ENCODE assay signal across 10 cellular contexts in the genomic region with DNA sequence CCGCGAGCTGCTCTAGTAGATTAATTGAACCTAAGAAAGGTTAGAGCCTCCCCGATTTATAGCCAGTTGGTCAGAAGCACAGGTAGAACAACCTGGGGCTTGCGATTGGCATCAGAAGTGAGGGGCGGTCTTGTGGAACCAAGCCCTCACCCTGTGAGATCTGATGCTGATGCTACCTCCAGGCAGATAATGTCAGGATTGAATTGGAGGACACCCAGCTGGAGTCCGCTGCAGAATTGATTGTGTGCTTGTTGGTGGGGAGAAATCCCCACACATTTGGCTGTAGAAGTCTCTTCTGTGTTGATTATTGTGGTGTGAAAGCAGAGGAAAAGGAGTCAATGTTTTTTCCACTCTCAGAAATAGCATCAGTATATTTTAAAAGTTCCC. TPM values are rescaled to one million over a fixed set of nuclear protein-coding genes. Genes with fewer than 3 reads are reported as not detected.
A peak's percentile ranks its signal among the peaks of the same experiment; 100 is the strongest.
DNase-seq lines count a peak whose midpoint lies in the region; ATAC-seq and TF ChIP-seq lines count a peak whose summit lies in the region.
"Had no signal": no experiment of that assay in that cellular context is flagged by ENCODE, and none has a peak within 500 bp of the region (broad histone marks: within the 10 kb centered on the region; RNA-seq: fewer than 3 reads in every experiment).

No MANE protein-coding gene starts in this region.

- peaks cover 18% of the 10 kb centered on the region for H3K4me1 Mint-ChIP-seq in GM23338
- H3K4me1 Mint-ChIP-seq in activated T-helper 1 cell treated with anti-CD3 and anti-CD28 coated beads, Interleukin-12 subunit alpha, Interleukin-12 subunit beta, Interleukin-2, Interleukin-4 antibody, amounts not matched to agents 30 ng/mL and 10 ng/mL and 1 ng/mL, durations not matched to agents 14 hours and 24 hours and 36 hours (ENCODE audit: low read depth): peaks cover 28% of the 10 kb centered on the region

- peak overlapping the region; percentile 44 for H3K4me2 ChIP-seq in GM23338

- ATAC-seq in GM23338: peak; percentile 72
- no peak for ATAC-seq in GM18909 (IDR thresholded peaks at IDR 0.05; ENCODE audit: poor library complexity, unreplicated experiment)

- no peak for DNase-seq in GM23338 (ENCODE audit: low spot score)
- DNase-seq in activated T-helper 1 cell treated with anti-CD3 and anti-CD28 coated beads, Interleukin-12 subunit alpha, Interleukin-12 subunit beta, Interleukin-2, Interleukin-4 antibody, amounts not matched to agents 30 ng/mL and 10 ng/mL and 1 ng/mL, durations not matched to agents 14 hours and 24 hours and 36 hours (ENCODE audit: low spot score): no peak
- DNase-seq in islet precursor cell: peak; percentile 32
- no peak for DNase-seq in dedifferentiated amniotic fluid mesenchymal stem cell (ENCODE audit: extremely low spot score)
- DNase-seq in KBM-7: no peak
- DNase-seq in epidermal melanocyte (ENCODE audit: insufficient read length, low spot score): no peak
- DNase-seq: activated gamma-delta T cell treated with Interleukin-2 at 50 U/mL for 16 hours, NCI-H187 had no signal

- H3K27ac Mint-ChIP-seq in GM23338: peak overlapping the region; percentile 79
- peak overlapping the region; percentile 49 for H3K27ac Mint-ChIP-seq in activated T-helper 1 cell treated with anti-CD3 and anti-CD28 coated beads, Interleukin-12 subunit alpha, Interleukin-12 subunit beta, Interleukin-2, Interleukin-4 antibody, amounts not matched to agents 30 ng/mL and 10 ng/mL and 1 ng/mL, durations not matched to agents 14 hours and 24 hours and 36 hours

- intact Hi-C loops in activated T-helper 1 cell treated with anti-CD3 and anti-CD28 coated beads, Interleukin-12 subunit alpha, Interleukin-12 subunit beta, Interleukin-2, Interleukin-4 antibody, amounts not matched to agents 30 ng/mL and 10 ng/mL and 1 ng/mL, durations not matched to agents 14 hours and 24 hours and 36 hours (cut with micrococcal nuclease): no loop called here

- no peak overlapping the region for H2AFZ ChIP-seq in GM23338

- peaks cover 9% of the 10 kb centered on the region for H3K4me1 ChIP-seq in GM23338 (ENCODE audit: insufficient read depth)

- peaks cover 22% of the 10 kb centered on the region for H4K20me1 ChIP-seq in GM23338 (replicated peaks; ENCODE audit: insufficient read depth)

- peaks cover 5% of the 10 kb centered on the region; the same call in 1 of the 2 replicates for H3K9me2 ChIP-seq in GM23338 (ENCODE audit: insufficient read depth)

- no peak overlapping the region for H3K4me3 Mint-ChIP-seq in GM23338
- H3K4me3 Mint-ChIP-seq in activated T-helper 1 cell treated with anti-CD3 and anti-CD28 coated beads, Interleukin-12 subunit alpha, Interleukin-12 subunit beta, Interleukin-2, Interleukin-4 antibody, amounts not matched to agents 30 ng/mL and 10 ng/mL and 1 ng/mL, durations not matched to agents 14 hours and 24 hours and 36 hours: no peak overlapping the region

- H3K27me3 Mint-ChIP-seq in GM23338 (ENCODE audit: insufficient read depth, low read depth, poor library complexity): peaks cover 2% of the 10 kb centered on the region
- no peaks in the 10 kb centered on the region for H3K27me3 Mint-ChIP-seq in activated T-helper 1 cell treated with anti-CD3 and anti-CD28 coated beads, Interleukin-12 subunit alpha, Interleukin-12 subunit beta, Interleukin-2, Interleukin-4 antibody, amounts not matched to agents 30 ng/mL and 10 ng/mL and 1 ng/mL, durations not matched to agents 14 hours and 24 hours and 36 hours (ENCODE audit: insufficient read depth)

- H3K4me3 ChIP-seq in GM23338 (no peak overlapping the region), skin epidermis (no peak overlapping the region)

- no peaks in the 10 kb centered on the region for H3K9me3 Mint-ChIP-seq in GM23338
- H3K9me3 Mint-ChIP-seq in activated T-helper 1 cell treated with anti-CD3 and anti-CD28 coated beads, Interleukin-12 subunit alpha, Interleukin-12 subunit beta, Interleukin-2, Interleukin-4 antibody, amounts not matched to agents 30 ng/mL and 10 ng/mL and 1 ng/mL, durations not matched to agents 14 hours and 24 hours and 36 hours: no peaks in the 10 kb centered on the region

- H3F3A ChIP-seq in GM23338 (replicated peaks; ENCODE audit: low read depth): no peaks in the 10 kb centered on the region

- TF ChIP-seq CTCF in GM23338 (conservative IDR thresholded peaks at IDR 0.05; ENCODE audit: low read depth in 2 of 2): no peak

- H3K27ac ChIP-seq in GM23338 (ENCODE audit: low read depth) (peak overlapping the region; percentile 67; the same call in 1 of the 2 replicates), skin epidermis (peak overlapping the region in 18 of 21 experiments; percentile 32 to 84 (median 70))

- H3K27me3 ChIP-seq in GM23338 (ENCODE audit: insufficient read depth): no peaks in the 10 kb centered on the region

- H3K36me3 Mint-ChIP-seq in GM23338 (ENCODE audit: low read depth): peaks cover 14% of the 10 kb centered on the region; the same call in 2 of the 3 replicates
- peaks cover 21% of the 10 kb centered on the region for H3K36me3 Mint-ChIP-seq in activated T-helper 1 cell treated with anti-CD3 and anti-CD28 coated beads, Interleukin-12 subunit alpha, Interleukin-12 subunit beta, Interleukin-2, Interleukin-4 antibody, amounts not matched to agents 30 ng/mL and 10 ng/mL and 1 ng/mL, durations not matched to agents 14 hours and 24 hours and 36 hours (ENCODE audit: low read depth)

- H3K36me3 ChIP-seq in GM23338 (ENCODE audit: insufficient read depth): no peaks in the 10 kb centered on the region

- peaks cover 75% of the 10 kb centered on the region for H3K79me2 ChIP-seq in GM23338 (replicated peaks; ENCODE audit: insufficient read depth)

- in situ Hi-C loops in KBM-7 (cut with MboI; ENCODE audit: low pct_unique_long_range_greater_than_20kb, low sequenced_read_pairs): no loop called here

TF ChIP-seq in GM23338, 12 proteins besides CTCF, POLR2A, EP300 and RAD21 (continues in another document):
- TF ChIP-seq ZNF114 (CRISPR knock-in tag; IDR thresholded peaks at IDR 0.05) (no peak), POLR2AphosphoS5 (IDR thresholded peaks at IDR 0.05; ENCODE audit: low read depth) (no peak), EZH2 (IDR thresholded peaks at IDR 0.05; ENCODE audit: low read depth, unreplicated experiment) (no peak), CREB1 (CRISPR knock-in tag; IDR thresholded peaks at IDR 0.05; ENCODE audit: low read depth) (no peak), EZH2phosphoT487 (IDR thresholded peaks at IDR 0.05; ENCODE audit: unreplicated experiment) (no peak), STAT1 (IDR thresholded peaks at IDR 0.05; ENCODE audit: unreplicated experiment) (no peak), ZNF331 (CRISPR knock-in tag; IDR thresholded peaks at IDR 0.05; ENCODE audit: low read depth) (no peak), REST (IDR thresholded peaks at IDR 0.05; ENCODE audit: unreplicated experiment) (no peak), NANOG (IDR thresholded peaks at IDR 0.05; ENCODE audit: borderline replicate concordance) (no peak)

RNA-seq across cellular contexts. Expression of gene ATP6V0E1, which starts 32.5 kb away (rescaled TPM):
- 75.0 and 75.9 TPM in 2 replicates for total RNA-seq in GM23338 (2014; rRNA removed; shearing (Covaris generic))
- polyA plus RNA-seq in GM23338 (2016; fragmentation: Nextera tagmentation; extraction: Ambion mirVana): 217 and 250 TPM in 2 replicates
- 149 TPM in 2 replicates for total RNA-seq in activated T-helper 1 cell treated with anti-CD3 and anti-CD28 coated beads, Interleukin-12 subunit alpha, Interleukin-12 subunit beta, Interleukin-2, Interleukin-4 antibody, amounts not matched to agents 30 ng/mL and 10 ng/mL and 1 ng/mL, durations not matched to agents 14 hours and 24 hours and 36 hours

RNA-seq across cellular contexts. Expression of gene CREBRF, which starts 40.1 kb away (rescaled TPM):
- 3.3 and 3.5 TPM in 2 replicates for total RNA-seq in GM23338 (2014; rRNA removed; shearing (Covaris generic))
- 2.0 TPM in 2 replicates for polyA plus RNA-seq in GM23338 (2016; fragmentation: Nextera tagmentation; extraction: Ambion mirVana)
- total RNA-seq in activated T-helper 1 cell treated with anti-CD3 and anti-CD28 coated beads, Interleukin-12 subunit alpha, Interleukin-12 subunit beta, Interleukin-2, Interleukin-4 antibody, amounts not matched to agents 30 ng/mL and 10 ng/mL and 1 ng/mL, durations not matched to agents 14 hours and 24 hours and 36 hours: 7.4 and 9.2 TPM in 2 replicates

RNA-seq across cellular contexts. Expression of gene RPL26L1, which starts 56.8 kb away (rescaled TPM):
- total RNA-seq in GM23338 (2014; rRNA removed; shearing (Covaris generic)): 30.9 and 69.2 TPM in 2 replicates
- 148 and 160 TPM in 2 replicates for polyA plus RNA-seq in GM23338 (2016; fragmentation: Nextera tagmentation; extraction: Ambion mirVana)
- 69.0 and 70.9 TPM in 2 replicates for total RNA-seq in activated T-helper 1 cell treated with anti-CD3 and anti-CD28 coated beads, Interleukin-12 subunit alpha, Interleukin-12 subunit beta, Interleukin-2, Interleukin-4 antibody, amounts not matched to agents 30 ng/mL and 10 ng/mL and 1 ng/mL, durations not matched to agents 14 hours and 24 hours and 36 hours
